ENCODE assay signal across 8 cellular contexts in the genomic region with DNA sequence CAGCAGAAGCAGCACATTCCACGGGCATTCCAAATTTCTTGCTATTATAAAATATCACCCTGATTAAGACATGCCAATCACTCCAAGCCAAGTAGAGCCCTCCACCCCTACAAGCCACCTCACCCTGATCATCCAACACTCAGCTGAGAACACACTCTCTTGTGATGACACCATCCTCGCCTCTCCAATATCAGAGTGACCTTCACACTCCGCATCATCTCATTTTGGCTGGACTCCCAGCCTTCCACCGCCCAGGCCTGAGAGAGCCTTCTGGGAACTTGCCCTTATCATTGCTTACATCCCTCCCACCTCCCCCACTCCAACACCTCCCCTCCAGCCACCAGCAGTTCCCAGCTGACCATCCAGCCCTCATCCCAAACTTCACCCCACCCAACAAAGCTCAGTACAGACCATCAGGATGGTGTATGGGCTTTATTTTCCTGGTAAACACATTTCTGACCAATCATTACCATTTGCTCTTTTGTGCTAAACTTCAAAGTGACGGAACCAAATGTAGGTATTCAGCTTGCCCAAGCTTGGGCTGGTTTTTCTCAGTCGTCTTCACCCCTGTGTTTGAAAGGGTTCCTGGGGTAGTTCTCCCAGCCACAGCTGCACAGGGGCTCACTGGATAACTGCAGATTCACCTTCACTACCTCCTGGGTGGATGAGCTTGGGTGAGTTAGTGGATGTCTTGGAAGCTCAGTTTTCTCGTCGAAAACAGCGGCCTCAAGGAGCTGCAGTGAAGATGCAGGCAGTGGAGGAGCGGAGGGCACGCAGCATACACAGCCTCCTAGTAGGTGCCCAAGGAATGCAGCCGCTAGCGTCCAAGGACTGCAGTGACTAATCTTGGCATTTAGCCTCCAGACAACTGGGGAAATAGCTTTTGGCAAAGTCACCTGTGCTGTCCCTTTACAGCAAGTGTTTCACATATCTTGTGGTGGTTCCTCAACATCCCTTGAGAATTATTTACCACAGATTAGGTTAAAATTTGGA.
A peak's percentile ranks its signal among the peaks of the same experiment; 100 is the strongest.
DNase-seq lines count a peak whose midpoint lies in the region; TF ChIP-seq lines count a peak whose summit lies in the region.

No MANE protein-coding gene starts in this region.

- DNase-seq in AG10803 (ENCODE audit: low read depth), result peak; percentile 97
- peak; percentile 99 for DNase-seq in M059J (ENCODE audit: low read depth)
- DNase-seq in dermis blood vessel endothelial cell, result peak; percentile 85
- DNase-seq in mucosa of gallbladder (ENCODE audit: low spot score), result peak; percentile 69
- no peak for DNase-seq in activated naive CD4-positive, alpha-beta T cell treated with anti-CD3 and anti-CD28 coated beads, Interleukin-2, amount 50 U/mL, for 16 hours
- no peak for DNase-seq in WERI-Rb-1
- no peak for DNase-seq in NCI-H510A (lab: John Stamatoyannopoulos, UW)
- no peak for DNase-seq in tibial nerve (ENCODE audit: low spot score in 2 of 2)

- H3K4me3 ChIP-seq in AG10803 (ENCODE audit: low read length), result no peak overlapping the region
- no peak overlapping the region for H3K4me3 ChIP-seq in WERI-Rb-1 (ENCODE audit: low read depth, low read length)
- no peak overlapping the region for H3K4me3 ChIP-seq in tibial nerve

- H3K9me3 ChIP-seq in WERI-Rb-1 (ENCODE audit: severe bottlenecking) (no peaks in the 10 kb centered on the region), tibial nerve (no peaks in the 10 kb centered on the region)

- WGBS in tibial nerve, 2 donors, result 74 to 81% methylated on average over 13 of the region's 13 CpGs

- no peak for TF ChIP-seq EP300 in tibial nerve (IDR thresholded peaks at IDR 0.05)

- no peak for TF ChIP-seq POLR2A in tibial nerve (IDR thresholded peaks at IDR 0.05)

- H3K4me1 ChIP-seq in tibial nerve, result peaks cover 0 to 29% (median 4%) of the 10 kb centered on the region in 4 donors

- H3K27me3 ChIP-seq in WERI-Rb-1 (ENCODE audit: insufficient read depth, low read depth, severe bottlenecking), result no peaks in the 10 kb centered on the region
- H3K27me3 ChIP-seq in tibial nerve, result no peaks in the 10 kb centered on the region

- H3K36me3 ChIP-seq in WERI-Rb-1, result no peaks in the 10 kb centered on the region
- H3K36me3 ChIP-seq in tibial nerve, result no peaks in the 10 kb centered on the region

- H3K27ac ChIP-seq in WERI-Rb-1 (no peak overlapping the region), tibial nerve (peak overlapping the region in 2 of 4 donors; percentile 19 to 83)

- no peak for TF ChIP-seq CTCF in AG10803 (conservative IDR thresholded peaks at IDR 0.05; ENCODE audit: low read length)
- no peak for TF ChIP-seq CTCF in WERI-Rb-1 (IDR thresholded peaks at IDR 0.05; ENCODE audit: low read depth, low read length)
- TF ChIP-seq CTCF in tibial nerve (IDR thresholded peaks at IDR 0.05), result no peak

Comparison
In these comparisons a context has a peak if more than half of its experiments do, and no peak if none do; other contexts are left out.
1. DNase-seq: peak in AG10803 (single experiment), M059J (single experiment), dermis blood vessel endothelial cell (single experiment) and mucosa of gallbladder (single experiment); none in activated naive CD4-positive, alpha-beta T cell treated with anti-CD3 and anti-CD28 coated beads, Interleukin-2, amount 50 U/mL, for 16 hours (single experiment), WERI-Rb-1 (single experiment), NCI-H510A (single experiment) and tibial nerve (0 of 2).